ENCODE assay signal across 8 cellular contexts in the genomic region with DNA sequence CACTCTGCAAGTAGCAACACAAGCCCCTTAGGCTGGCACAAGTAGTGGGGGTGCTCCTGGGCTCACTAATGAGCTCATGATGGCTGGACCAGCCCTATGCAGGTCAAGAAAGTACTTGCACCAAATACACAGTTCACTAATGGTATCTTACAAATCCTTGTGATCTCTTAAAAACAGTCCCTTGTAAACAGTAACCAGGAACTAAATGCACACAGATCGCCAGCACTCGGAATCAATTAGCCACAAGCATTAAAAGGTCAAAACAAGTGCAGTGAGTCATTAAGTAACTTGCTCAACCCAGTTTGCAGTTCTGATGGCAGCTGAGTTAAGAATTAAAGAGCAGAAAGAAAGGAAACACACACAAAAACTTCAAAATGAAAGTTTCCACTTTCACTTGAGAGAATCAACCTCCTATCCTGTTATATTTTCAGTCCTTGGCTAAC. TPM values are rescaled to one million over a fixed set of nuclear protein-coding genes. Genes with fewer than 3 reads are reported as not detected.
A peak's percentile ranks its signal among the peaks of the same experiment; 100 is the strongest.
DNase-seq lines count a peak whose midpoint lies in the region; ATAC-seq and TF ChIP-seq lines count a peak whose summit lies in the region.

No MANE protein-coding gene starts in this region.

- H3K4me3 Mint-ChIP-seq in natural killer cell: peak overlapping the region; percentile 65

- no peaks in the 10 kb centered on the region for H3K36me3 ChIP-seq in colonic mucosa

- H3K9me3 ChIP-seq in AG04450 (ENCODE audit: control insufficient read depth, insufficient read depth, low read length): no peaks in the 10 kb centered on the region
- H3K9me3 ChIP-seq in colonic mucosa: no peaks in the 10 kb centered on the region

- H3K27ac Mint-ChIP-seq in natural killer cell: peak overlapping the region; percentile 99 to 100

- intact Hi-C loops in colonic mucosa (cut with DNase I): no loop called here
- intact Hi-C loops in natural killer cell (cut with micrococcal nuclease): loop anchor here (1.0 kb wide), 2 partner anchors 32 to 38 kb away; no protein-coding TSS in a partner anchor

- no peaks in the 10 kb centered on the region for H3K9me3 Mint-ChIP-seq in natural killer cell

- H3K4me1 Mint-ChIP-seq in natural killer cell: peaks cover 82 to 87% of the 10 kb centered on the region in 2 donors

- POLR2A ChIA-PET in AG04450 (lab: Yijun Ruan, JAX): no interaction called here

- H3K4me3 ChIP-seq in AG04450 (ENCODE audit: low read depth, low read length) (peak overlapping the region; percentile 1), colonic mucosa (no peak overlapping the region)

- no peak for TF ChIP-seq CTCF in AG04450 (IDR thresholded peaks at IDR 0.05; ENCODE audit: low read depth, low read length)
- TF ChIP-seq CTCF in colonic mucosa (IDR thresholded peaks at IDR 0.05): no peak
- no peak for TF ChIP-seq CTCF in natural killer cell (IDR thresholded peaks at IDR 0.05)

- H3K27me3 Mint-ChIP-seq in natural killer cell (ENCODE audit: low read depth in 2 of 2): no peaks in the 10 kb centered on the region

- H3K36me3 Mint-ChIP-seq in natural killer cell: peaks cover 7% of the 10 kb centered on the region

- H3K9ac ChIP-seq in colonic mucosa (ENCODE audit: low read depth in 2 of 2, low read length in 2 of 2): peak overlapping the region in 1 of 2 donors; percentile 51

- H3K27ac ChIP-seq in AG04450 (ENCODE audit: low read depth, low read length) (peak overlapping the region; percentile 53), colonic mucosa (peak overlapping the region; percentile 47), substantia nigra (ENCODE audit: low read depth, low read length, poor library complexity, severe bottlenecking) (no peak overlapping the region)

- DNase-seq in AG04450 (ENCODE audit: low read depth, low spot score) (peak; percentile 68), SKM-1 (lab: John Stamatoyannopoulos, UW; ENCODE audit: unreplicated experiment) (peak; percentile 66), colonic mucosa (no peak), natural killer cell (no peak), HUDEP-2 (lab: John Stamatoyannopoulos, UW; ENCODE audit: unreplicated experiment in 76 of 76) (no peak), substantia nigra (lab: John Stamatoyannopoulos, UW) (no peak)

- H3K27me3 ChIP-seq in AG04450 (ENCODE audit: control insufficient read depth, insufficient read depth, low read length): no peaks in the 10 kb centered on the region
- no peaks in the 10 kb centered on the region for H3K27me3 ChIP-seq in colonic mucosa

- CTCF ChIA-PET in AG04450 (lab: Charles Lee): interaction anchor here (0.6 to 2.3 kb wide), 5 partner anchors 26 to 237 kb away, joined by 3 to 29 read pairs (median 3); a partner anchor contains a TSS

- H3K4me1 ChIP-seq in colonic mucosa: no peaks in the 10 kb centered on the region

- peak; percentile 93 for ATAC-seq in GM18861 (IDR thresholded peaks at IDR 0.05; ENCODE audit: unreplicated experiment)
- peak; percentile 65 for ATAC-seq in HG03103 (IDR thresholded peaks at IDR 0.05; ENCODE audit: low read depth, unreplicated experiment)
- ATAC-seq in natural killer cell: peak; percentile 66 to 79 (median 74)

RNA-seq across cellular contexts. Expression of a gene that starts 43.2 kb away (rescaled TPM):
- polyA plus RNA-seq in AG04450 (2011; rRNA removed): 4.9 and 5.6 TPM in 2 replicates
- polyA minus RNA-seq in AG04450 (2011; rRNA and poly(A)+ RNA removed): 5.6 and 5.9 TPM in 2 replicates
- total RNA-seq in colonic mucosa (10 to 100 TPM; 10.2 to 14.7 TPM), natural killer cell (100 to 1,000 TPM; 112 to 211 (median 135) TPM)

Comparison
In these comparisons a context has a peak if more than half of its experiments do, and no peak if none do; other contexts are left out.
1. DNase-seq: peak in AG04450 (single experiment) and SKM-1 (single experiment); none in colonic mucosa (single experiment), natural killer cell (single experiment), HUDEP-2 (0 of 76) and substantia nigra (0 of 49).
2. RNA of a gene that starts 43.2 kb away (total RNA-seq): 112 to 211 TPM in natural killer cell; 10.2 to 14.7 TPM in colonic mucosa; every median in the first group is over 4 times any median in the second.
3. Peak in every context shown above with its lines, with median percentiles within 50 percentile points of each other: ATAC-seq.